ENCODE assay signal across 19 cellular contexts in the genomic region with DNA sequence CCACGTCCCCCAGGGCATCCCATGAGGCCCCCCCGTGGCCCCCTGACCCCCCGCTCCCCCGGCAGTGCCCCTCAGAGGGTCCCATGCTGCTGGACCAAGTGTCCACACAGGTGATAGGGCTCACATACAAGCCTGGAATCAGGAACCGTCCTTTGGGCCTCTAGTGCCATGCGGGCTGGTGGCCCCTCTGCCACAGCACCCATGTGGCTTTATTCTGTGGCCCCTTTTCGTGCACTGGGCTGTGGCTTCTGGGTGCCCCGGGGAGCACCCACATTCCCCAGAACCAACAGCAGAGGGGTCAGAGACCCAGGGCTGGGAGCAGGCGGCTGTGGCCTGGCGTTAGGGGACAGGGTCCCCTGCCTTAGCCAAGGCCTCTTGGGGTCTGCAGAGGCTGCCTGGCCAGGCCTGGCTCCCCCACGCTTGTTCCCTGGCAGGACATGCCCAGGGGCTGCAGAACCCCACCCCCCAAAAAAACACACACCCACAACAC.
"Had no signal": no experiment of that assay in that cellular context is flagged by ENCODE, and none has a peak within 500 bp of the region (broad histone marks: within the 10 kb centered on the region; RNA-seq: fewer than 3 reads in every experiment).

No MANE protein-coding gene starts in this region.

- ATAC-seq: activated naive CD4-positive, alpha-beta T cell treated with anti-CD3 and anti-CD28 coated beads, Interleukin-2, amount 50 U/mL, for 72 hours; left colon; naive thymus-derived CD4-positive, alpha-beta T cell had no signal

- H3K9me3 Mint-ChIP-seq: activated naive CD4-positive, alpha-beta T cell treated with anti-CD3 and anti-CD28 coated beads, Interleukin-2, amount 50 U/mL, for 72 hours; endodermal cell; naive thymus-derived CD4-positive, alpha-beta T cell had no signal

- DNase-seq: activated CD4-positive, alpha-beta T cell treated with anti-CD3 and anti-CD28 coated beads for 1 hour; activated CD4-positive, alpha-beta T cell treated with anti-CD3 and anti-CD28 coated beads, Interleukin-2, amount 50 U/mL, for 4 hours; activated gamma-delta T cell; foreskin fibroblast; mammary epithelial cell; naive thymus-derived CD4-positive, alpha-beta T cell; nucleus accumbens; small intestine; stimulated activated CD4-positive, alpha-beta T cell treated with anti-CD3 and anti-CD28 coated beads, Interleukin-4, amount 100 ng/mL, for 1 hour; SW 1271; T-helper 2 cell; WERI-Rb-1 had no signal

- H3K27ac ChIP-seq: adrenal gland, dorsolateral prefrontal cortex, epithelial cell of prostate, hepatocyte, WERI-Rb-1 had no signal

- H3K36me3 Mint-ChIP-seq: activated naive CD4-positive, alpha-beta T cell treated with anti-CD3 and anti-CD28 coated beads, Interleukin-2, amount 50 U/mL, for 72 hours had no signal

- H3K4me1 Mint-ChIP-seq: endodermal cell had no signal

- H3K4me2 ChIP-seq: hepatocyte had no signal

- H3K27me3 ChIP-seq: adrenal gland, dorsolateral prefrontal cortex, hepatocyte had no signal

- H3K27me3 Mint-ChIP-seq: naive thymus-derived CD4-positive, alpha-beta T cell had no signal

- H3K9me3 ChIP-seq: adrenal gland had no signal

- H3K79me2 ChIP-seq: hepatocyte had no signal

- H3K4me1 ChIP-seq: adrenal gland had no signal

- H2AFZ ChIP-seq: hepatocyte had no signal

- H3K4me3 Mint-ChIP-seq: endodermal cell; naive thymus-derived CD4-positive, alpha-beta T cell had no signal

- H3K27ac Mint-ChIP-seq: activated naive CD4-positive, alpha-beta T cell treated with anti-CD3 and anti-CD28 coated beads, Interleukin-2, amount 50 U/mL, for 72 hours; endodermal cell had no signal

- H3K4me3 ChIP-seq: adrenal gland, dorsolateral prefrontal cortex, hepatocyte had no signal
